32 cellular contexts compared by ENCODE assay signal in genomic region chr17:45820052-45820780, GRCh38. TPM values are rescaled to one million over a fixed set of nuclear protein-coding genes. Genes with fewer than 3 reads are reported as not detected.
"Had no signal": no experiment of that assay in that cellular context is flagged by ENCODE, and none has a peak within 500 bp of the region (broad histone marks: within the 10 kb centered on the region; RNA-seq: fewer than 3 reads in every experiment).

No MANE protein-coding gene starts in this region.

- H3K9ac ChIP-seq: parathyroid adenoma had no signal

- H3K27me3 ChIP-seq: thyroid gland, vagina had no signal

- ATAC-seq: effector memory CD8-positive, alpha-beta T cell; right cardiac atrium had no signal

- H3K27ac Mint-ChIP-seq: effector memory CD8-positive, alpha-beta T cell; memory B cell; natural killer cell treated with Interleukin-12 subunit alpha and Interleukin-12 subunit beta and Interleukin-15 and Interleukin-18, amount 100 ng/mL, for 72 hours; progenitor cell of endocrine pancreas had no signal

- H3K4me1 Mint-ChIP-seq: memory B cell, naive B cell, neural crest cell had no signal

- H3K27ac ChIP-seq: esophagus squamous epithelium, parathyroid adenoma, sigmoid colon, skin epidermis, spleen, stomach, thyroid gland, vagina had no signal

- DNase-seq: cortex of kidney; effector memory CD8-positive, alpha-beta T cell; erythroblast; esophagus squamous epithelium; head of caudate nucleus; naive B cell; sigmoid colon; spleen; stimulated activated CD4-positive, alpha-beta T cell treated with anti-CD3 and anti-CD28 coated beads, Interleukin-2, amount 100 ng/mL, for 48 hours; stimulated activated naive CD4-positive, alpha-beta T cell treated with Interleukin-2 at 50 U/mL for 16 hours; stomach; thyroid gland; trophoblast cell had no signal

- H3K36me3 ChIP-seq: esophagus squamous epithelium, sigmoid colon, spleen, stomach, thyroid gland, vagina had no signal

- H2AFZ ChIP-seq: parathyroid adenoma had no signal

- H3K4me1 ChIP-seq: esophagus squamous epithelium, parathyroid adenoma, sigmoid colon, spleen, stomach, thyroid gland, vagina had no signal

- H3K9me3 Mint-ChIP-seq: effector memory CD8-positive, alpha-beta T cell; memory B cell; naive B cell; natural killer cell treated with Interleukin-12 subunit alpha and Interleukin-12 subunit beta and Interleukin-15 and Interleukin-18, amount 100 ng/mL, for 72 hours; neural crest cell had no signal

- H3K4me3 ChIP-seq: esophagus squamous epithelium, lung, sigmoid colon, skin epidermis, spleen, stomach, thyroid gland, vagina had no signal

- H3K4me3 Mint-ChIP-seq: effector memory CD8-positive, alpha-beta T cell; memory B cell; naive B cell; natural killer cell treated with Interleukin-12 subunit alpha and Interleukin-12 subunit beta and Interleukin-15 and Interleukin-18, amount 100 ng/mL, for 72 hours; neural crest cell had no signal

- H3K36me3 Mint-ChIP-seq: memory B cell; naive B cell; natural killer cell treated with Interleukin-12 subunit alpha and Interleukin-12 subunit beta and Interleukin-15 and Interleukin-18, amount 100 ng/mL, for 72 hours had no signal

- H3K79me2 ChIP-seq: parathyroid adenoma had no signal

- H3K9me3 ChIP-seq: esophagus squamous epithelium, sigmoid colon, spleen, stomach, thyroid gland, vagina had no signal

RNA-seq across cellular contexts. Expression of gene SPPL2C, which starts 24.5 kb away (rescaled TPM):
- total RNA-seq: dermis microvascular lymphatic vessel endothelial cell; esophagus squamous epithelium; frontal cortex; glomerular endothelial cell; liver; lung; mononuclear cell; natural killer cell treated with Interleukin-12 subunit alpha and Interleukin-12 subunit beta and Interleukin-15 and Interleukin-18, amount 100 ng/mL, for 72 hours; neural crest cell; osteoblast; progenitor cell of endocrine pancreas; renal cortical epithelial cell; right cardiac atrium; sigmoid colon; spleen; stomach; subcutaneous adipose tissue; ureter; vagina had no signal
- polyA plus RNA-seq: keratinocyte, liver, lung, right cardiac atrium, spleen, stomach had no signal

RNA-seq across cellular contexts. Expression of gene CRHR1, which starts 36.1 kb away (rescaled TPM):
- total RNA-seq: dermis microvascular lymphatic vessel endothelial cell; esophagus squamous epithelium; glomerular endothelial cell; liver; lung; mononuclear cell; natural killer cell treated with Interleukin-12 subunit alpha and Interleukin-12 subunit beta and Interleukin-15 and Interleukin-18, amount 100 ng/mL, for 72 hours; osteoblast; progenitor cell of endocrine pancreas; renal cortical epithelial cell; right cardiac atrium; spleen; stomach; thyroid gland; ureter had no signal
- polyA plus RNA-seq: keratinocyte, liver, lung, right cardiac atrium, sigmoid colon, stomach had no signal
